ENCODE assay signal across 20 cellular contexts in genomic region chr3:155412856-155413255, GRCh38.
"Had no signal": no experiment of that assay in that cellular context is flagged by ENCODE, and none has a peak within 500 bp of the region (broad histone marks: within the 10 kb centered on the region; RNA-seq: fewer than 3 reads in every experiment).

No MANE protein-coding gene starts in this region.

- FAIRE-seq: frontal cortex, kidney, urothelium cell line had no signal

- H3K27me3 ChIP-seq: colonic mucosa, neutrophil, tibial artery had no signal

- H3K4me1 ChIP-seq: colonic mucosa, left ventricle myocardium inferior, parathyroid adenoma, tibial artery had no signal

- H3K27ac ChIP-seq: colonic mucosa, left ventricle myocardium inferior, neutrophil, parathyroid adenoma, tibial artery had no signal

- H3K4me1 Mint-ChIP-seq: activated CD4-positive, alpha-beta T cell treated with anti-CD3 and anti-CD28 coated beads, Interleukin-2, amount 10 ng/mL, durations not matched to agents 24 days and 14 days; activated T-helper 17 cell treated with anti-CD3 and anti-CD28 coated beads, Interleukin-2, amount 50 U/mL, for 72 hours; naive B cell had no signal

- H3K4me3 ChIP-seq: colonic mucosa, left ventricle myocardium inferior, tibial artery had no signal

- H3K9me3 Mint-ChIP-seq: activated CD4-positive, alpha-beta T cell treated with anti-CD3 and anti-CD28 coated beads, Interleukin-2, amount 10 ng/mL, durations not matched to agents 24 days and 14 days; activated CD8-positive, alpha-beta T cell treated with anti-CD3 and anti-CD28 coated beads for 36 hours; activated naive CD8-positive, alpha-beta T cell treated with anti-CD3 and anti-CD28 coated beads, Interleukin-2, amount 10 ng/mL, durations not matched to agents 7 days and 5 days; naive B cell had no signal

- ATAC-seq: activated CD8-positive, alpha-beta T cell treated with anti-CD3 and anti-CD28 coated beads for 36 hours; activated T-helper 17 cell treated with anti-CD3 and anti-CD28 coated beads, Interleukin-2, amount 50 U/mL, for 72 hours; stimulated activated naive CD8-positive, alpha-beta T cell treated with anti-CD3 and anti-CD28 coated beads, Interleukin-15, Interleukin-2, amounts not matched to agents 100 U/mL and 50 U/mL, for 24 hours had no signal

- H3K27ac Mint-ChIP-seq: activated CD4-positive, alpha-beta T cell treated with anti-CD3 and anti-CD28 coated beads, Interleukin-2, amount 10 ng/mL, durations not matched to agents 24 days and 14 days; activated CD8-positive, alpha-beta T cell treated with anti-CD3 and anti-CD28 coated beads for 36 hours; activated naive CD8-positive, alpha-beta T cell treated with anti-CD3 and anti-CD28 coated beads, Interleukin-2, amount 10 ng/mL, durations not matched to agents 7 days and 5 days; activated T-helper 17 cell treated with anti-CD3 and anti-CD28 coated beads, Interleukin-2, amount 50 U/mL, for 72 hours; naive B cell had no signal

- H3K36me3 Mint-ChIP-seq: activated naive CD8-positive, alpha-beta T cell treated with anti-CD3 and anti-CD28 coated beads, Interleukin-2, amount 10 ng/mL, durations not matched to agents 7 days and 5 days; naive B cell had no signal

- H2AFZ ChIP-seq: parathyroid adenoma had no signal

- DNase-seq: activated CD4-positive, alpha-beta T cell treated with anti-CD3 and anti-CD28 coated beads, Interleukin-2, amount 10 ng/mL, durations not matched to agents 24 days and 14 days; activated CD8-positive, alpha-beta T cell treated with anti-CD3 and anti-CD28 coated beads for 36 hours; activated naive CD4-positive, alpha-beta T cell; activated naive CD8-positive, alpha-beta T cell treated with anti-CD3 and anti-CD28 coated beads, Interleukin-2, amount 10 ng/mL, durations not matched to agents 7 days and 5 days; activated T-cell treated with anti-CD3 and anti-CD28 coated beads, Interleukin-2, amount 50 U/mL, for 1 hour; amygdala; colonic mucosa; kidney; left ventricle myocardium inferior; naive B cell; stimulated activated CD4-positive, alpha-beta T cell treated with anti-CD3 and anti-CD28 coated beads, Interleukin-2, amount 100 ng/mL, for 24 hours; stimulated activated naive CD8-positive, alpha-beta T cell treated with anti-CD3 and anti-CD28 coated beads, Interleukin-15, Interleukin-2, amounts not matched to agents 100 U/mL and 50 U/mL, for 24 hours; substantia nigra; T1000; tibial artery had no signal

- H3K27me3 Mint-ChIP-seq: activated CD4-positive, alpha-beta T cell treated with anti-CD3 and anti-CD28 coated beads, Interleukin-2, amount 10 ng/mL, durations not matched to agents 24 days and 14 days; activated CD8-positive, alpha-beta T cell treated with anti-CD3 and anti-CD28 coated beads for 36 hours; activated T-helper 17 cell treated with anti-CD3 and anti-CD28 coated beads, Interleukin-2, amount 50 U/mL, for 72 hours; naive B cell had no signal

- H3K9me3 ChIP-seq: colonic mucosa, left ventricle myocardium inferior, neutrophil, tibial artery had no signal

- H3K79me2 ChIP-seq: parathyroid adenoma had no signal

- H3K36me3 ChIP-seq: colonic mucosa, left ventricle myocardium inferior, neutrophil, tibial artery had no signal

- H3K4me3 Mint-ChIP-seq: activated CD4-positive, alpha-beta T cell treated with anti-CD3 and anti-CD28 coated beads, Interleukin-2, amount 10 ng/mL, durations not matched to agents 24 days and 14 days; activated CD8-positive, alpha-beta T cell treated with anti-CD3 and anti-CD28 coated beads for 36 hours; activated naive CD8-positive, alpha-beta T cell treated with anti-CD3 and anti-CD28 coated beads, Interleukin-2, amount 10 ng/mL, durations not matched to agents 7 days and 5 days; activated T-helper 17 cell treated with anti-CD3 and anti-CD28 coated beads, Interleukin-2, amount 50 U/mL, for 72 hours; naive B cell had no signal
